In genomic region chr2:137178955-137179377, GRCh38 we compare ENCODE assay signal across 13 cellular contexts.
DNase-seq lines count a peak whose midpoint lies in the region; ATAC-seq and TF ChIP-seq lines count a peak whose summit lies in the region.
"Had no signal": no experiment of that assay in that cellular context is flagged by ENCODE, and none has a peak within 500 bp of the region (broad histone marks: within the 10 kb centered on the region; RNA-seq: fewer than 3 reads in every experiment).

No MANE protein-coding gene starts in this region.

- no peak overlapping the region for H3K27ac ChIP-seq in caudate nucleus (ENCODE audit: low read depth, low read length)
- H3K27ac ChIP-seq: ovary had no signal

- DNase-seq in NOMO-1 (lab: John Stamatoyannopoulos, UW; ENCODE audit: unreplicated experiment in 2 of 2): peak; percentile 71 to 97
- DNase-seq in choroid plexus epithelial cell (ENCODE audit: low read depth): peak; percentile 23
- DNase-seq in renal cortical epithelial cell (ENCODE audit: low read depth): peak; percentile 88
- no peak for DNase-seq in stimulated activated naive CD8-positive, alpha-beta T cell treated with anti-CD3 and anti-CD28 coated beads, Interleukin-15, Interleukin-2, amounts not matched to agents 100 U/mL and 50 U/mL, for 24 hours
- no peak for DNase-seq in caudate nucleus (lab: John Stamatoyannopoulos, UW)
- no peak for DNase-seq in islet precursor cell
- DNase-seq: activated CD8-positive, alpha-beta memory T cell treated with anti-CD3 and anti-CD28 coated beads for 24 hours; NCI-H446; ovary; stimulated activated CD4-positive, alpha-beta T cell treated with anti-CD3 and anti-CD28 coated beads, Interleukin-2, amount 100 ng/mL, for 24 hours; stimulated activated naive CD8-positive, alpha-beta T cell treated with anti-CD3 and anti-CD28 coated beads, Interleukin-15, amount 100 ng/mL, for 72 hours had no signal

- peak; percentile 67 for ATAC-seq in GM18508 (IDR thresholded peaks at IDR 0.05; ENCODE audit: insufficient read depth, unreplicated experiment)
- no peak for ATAC-seq in stimulated activated naive CD8-positive, alpha-beta T cell treated with anti-CD3 and anti-CD28 coated beads, Interleukin-15, Interleukin-2, amounts not matched to agents 100 U/mL and 50 U/mL, for 24 hours
- ATAC-seq in HG03280 (IDR thresholded peaks at IDR 0.05; ENCODE audit: unreplicated experiment): no peak
- ATAC-seq: stimulated activated naive CD8-positive, alpha-beta T cell treated with anti-CD3 and anti-CD28 coated beads, Interleukin-15, amount 100 ng/mL, for 72 hours had no signal

- H3K4me3 ChIP-seq in choroid plexus epithelial cell (ENCODE audit: low read depth, low read length): no peak overlapping the region
- H3K4me3 ChIP-seq: ovary had no signal

- TF ChIP-seq CTCF in choroid plexus epithelial cell (conservative IDR thresholded peaks at IDR 0.05; ENCODE audit: low read depth, low read length): no peak

Comparison
In these comparisons a context has a peak if more than half of its experiments do, and no peak if none do; other contexts are left out.
1. DNase-seq: peak in NOMO-1 (2 of 2), choroid plexus epithelial cell (single experiment) and renal cortical epithelial cell (single experiment); none in stimulated activated naive CD8-positive, alpha-beta T cell treated with anti-CD3 and anti-CD28 coated beads, Interleukin-15, Interleukin-2, amounts not matched to agents 100 U/mL and 50 U/mL, for 24 hours (single experiment), caudate nucleus (0 of 61) and islet precursor cell (single experiment).